Comparison of ENCODE assay signal across 8 cellular contexts in genomic region chr7:41955475-41956243, GRCh38.
DNase-seq lines count a peak whose midpoint lies in the region; ATAC-seq and TF ChIP-seq lines count a peak whose summit lies in the region.

No MANE protein-coding gene starts in this region.

- TF ChIP-seq POLR2A in testis (IDR thresholded peaks at IDR 0.05), result no peak

- intact Hi-C loops in left colon (cut with DNase I, micrococcal nuclease), result no loop called here
- intact Hi-C loops in testis (cut with DNase I; ENCODE audit: low total_unique reads), result no loop called here

- no peak overlapping the region for H3K4me3 ChIP-seq in testis

- H3K27me3 ChIP-seq in testis, result no peaks in the 10 kb centered on the region

- peak; percentile 54 for ATAC-seq in left colon

- TF ChIP-seq CTCF in testis (IDR thresholded peaks at IDR 0.05), result no peak

- peaks cover 24% of the 10 kb centered on the region for H3K4me1 ChIP-seq in testis

- no peak overlapping the region for H3K27ac ChIP-seq in testis

- WGBS in testis, 2 donors, result 7 to 17% methylated on average over 9 to 11 of the region's 11 CpGs

- H3K9me3 ChIP-seq in testis, result no peaks in the 10 kb centered on the region

- peak; percentile 97 for DNase-seq in AG08396 (ENCODE audit: low spot score)
- peak; percentile 84 for DNase-seq in MV-4-11 (lab: John Stamatoyannopoulos, UW)
- peak; percentile 93 for DNase-seq in cerebellum (ENCODE audit: low spot score)
- peak; percentile 70 to 91 for DNase-seq in left colon
- peak; percentile 98 for DNase-seq in testis
- DNase-seq in stimulated activated CD4-positive, alpha-beta T cell treated with anti-CD3 and anti-CD28 coated beads, Interleukin-4, amount 100 ng/mL, for 1 hour, result no peak
- no peak for DNase-seq in NCI-H1417 (lab: John Stamatoyannopoulos, UW)
- DNase-seq in activated CD4-positive, CD25-positive, alpha-beta regulatory T cell (lab: John Stamatoyannopoulos, UW), result no peak

- no peaks in the 10 kb centered on the region for H3K36me3 ChIP-seq in testis (ENCODE audit: low read depth, missing control alignments)

Comparison
In these comparisons a context has a peak if more than half of its experiments do, and no peak if none do; other contexts are left out.
1. DNase-seq: peak in AG08396 (single experiment), MV-4-11 (single experiment), cerebellum (single experiment), left colon (2 of 2) and testis (single experiment); none in stimulated activated CD4-positive, alpha-beta T cell treated with anti-CD3 and anti-CD28 coated beads, Interleukin-4, amount 100 ng/mL, for 1 hour (single experiment), NCI-H1417 (0 of 3) and activated CD4-positive, CD25-positive, alpha-beta regulatory T cell (0 of 4).